Comparison of ENCODE assay signal across 8 cellular contexts in genomic region chr9:62837254-62837911, GRCh38.
DNase-seq lines count a peak whose midpoint lies in the region; ATAC-seq and TF ChIP-seq lines count a peak whose summit lies in the region.
"Not testable (repeated sequence)": the region's sequence is repeated elsewhere in the genome, so short reads cannot be mapped to it uniquely, and the experiment has no call there.

No MANE protein-coding gene starts in this region.

- peak overlapping the region; percentile 97 for H3K27ac ChIP-seq in SJCRH30
- not testable (repeated sequence) for H3K27ac ChIP-seq in neural cell (ENCODE audit: low read length)

- POLR2A ChIA-PET in activated naive CD8-positive, alpha-beta T cell treated with anti-CD3 and anti-CD28 coated beads, Interleukin-2, amount 10 ng/mL, durations not matched to agents 7 days and 5 days (lab: Charles Lee), result not testable (repeated sequence)

- ATAC-seq in GM21390 (IDR thresholded peaks at IDR 0.05; ENCODE audit: unreplicated experiment), result peak; percentile 14
- ATAC-seq in HG03108 (IDR thresholded peaks at IDR 0.05; ENCODE audit: unreplicated experiment), result peak; percentile 2
- not testable (repeated sequence) for ATAC-seq in activated naive CD8-positive, alpha-beta T cell treated with anti-CD3 and anti-CD28 coated beads, Interleukin-2, amount 10 ng/mL, durations not matched to agents 7 days and 5 days (ENCODE audit: low read depth); stimulated activated naive CD8-positive, alpha-beta T cell treated with anti-CD3 and anti-CD28 coated beads, Interleukin-15, amount 100 ng/mL, for 72 hours

- DNase-seq in Calu3 (peak; percentile 32), SJCRH30 (peak; percentile 78 to 92), globus pallidus (ENCODE audit: low spot score) (peak; percentile 45)
- peak; percentile 72 for DNase-seq in activated naive CD8-positive, alpha-beta T cell treated with anti-CD3 and anti-CD28 coated beads, Interleukin-2, amount 10 ng/mL, durations not matched to agents 7 days and 5 days
- DNase-seq in stimulated activated naive CD8-positive, alpha-beta T cell treated with anti-CD3 and anti-CD28 coated beads, Interleukin-15, amount 100 ng/mL, for 72 hours, result peak; percentile 43 to 63

- H3K9ac ChIP-seq in neural cell (ENCODE audit: low read length), result not testable (repeated sequence)

- not testable (repeated sequence) for H3F3A ChIP-seq in neural cell (ENCODE audit: insufficient read depth, low read length, poor library complexity, severe bottlenecking)

- TF ChIP-seq CTCF in Calu3 (IDR thresholded peaks at IDR 0.05; ENCODE audit: unreplicated experiment); neural cell (IDR thresholded peaks at IDR 0.05; ENCODE audit: poor library complexity, severe bottlenecking): not testable (repeated sequence)

- intact Hi-C loops in Calu3 (cut with micrococcal nuclease; ENCODE audit: unreplicated experiment), result not testable (repeated sequence)

- H3K36me3 ChIP-seq in SJCRH30; neural cell (ENCODE audit: insufficient read depth, low read length): not testable (repeated sequence)

- not testable (repeated sequence) for H3K27me3 Mint-ChIP-seq in Calu3 (ENCODE audit: unreplicated experiment)
- H3K27me3 Mint-ChIP-seq in activated naive CD8-positive, alpha-beta T cell treated with anti-CD3 and anti-CD28 coated beads, Interleukin-2, amount 10 ng/mL, durations not matched to agents 7 days and 5 days, result peaks cover 16% of the 10 kb centered on the region
- peaks cover 23% of the 10 kb centered on the region for H3K27me3 Mint-ChIP-seq in stimulated activated naive CD8-positive, alpha-beta T cell treated with anti-CD3 and anti-CD28 coated beads, Interleukin-15, amount 100 ng/mL, for 72 hours

- peak overlapping the region; percentile 80 for H3K4me3 Mint-ChIP-seq in Calu3 (ENCODE audit: low read depth, unreplicated experiment)
- H3K4me3 Mint-ChIP-seq in activated naive CD8-positive, alpha-beta T cell treated with anti-CD3 and anti-CD28 coated beads, Interleukin-2, amount 10 ng/mL, durations not matched to agents 7 days and 5 days, result peak overlapping the region; percentile 47
- H3K4me3 Mint-ChIP-seq in stimulated activated naive CD8-positive, alpha-beta T cell treated with anti-CD3 and anti-CD28 coated beads, Interleukin-15, amount 100 ng/mL, for 72 hours, result peak overlapping the region; percentile 29 to 57

- not testable (repeated sequence) for H3K27ac Mint-ChIP-seq in Calu3 (ENCODE audit: unreplicated experiment); activated naive CD8-positive, alpha-beta T cell treated with anti-CD3 and anti-CD28 coated beads, Interleukin-2, amount 10 ng/mL, durations not matched to agents 7 days and 5 days; stimulated activated naive CD8-positive, alpha-beta T cell treated with anti-CD3 and anti-CD28 coated beads, Interleukin-15, amount 100 ng/mL, for 72 hours

- TF ChIP-seq EP300 in neural cell (conservative IDR thresholded peaks at IDR 0.05; ENCODE audit: poor library complexity, severe bottlenecking), result not testable (repeated sequence)

- not testable (repeated sequence) for H3K9me2 ChIP-seq in neural cell (ENCODE audit: insufficient read depth, low read length)

- not testable (repeated sequence) for H3K4me1 Mint-ChIP-seq in Calu3 (ENCODE audit: low read depth, unreplicated experiment); activated naive CD8-positive, alpha-beta T cell treated with anti-CD3 and anti-CD28 coated beads, Interleukin-2, amount 10 ng/mL, durations not matched to agents 7 days and 5 days; stimulated activated naive CD8-positive, alpha-beta T cell treated with anti-CD3 and anti-CD28 coated beads, Interleukin-15, amount 100 ng/mL, for 72 hours

- H2AFZ ChIP-seq in neural cell (ENCODE audit: low read depth, low read length), result not testable (repeated sequence)

- H3K9me3 Mint-ChIP-seq in Calu3 (ENCODE audit: low read depth, unreplicated experiment); activated naive CD8-positive, alpha-beta T cell treated with anti-CD3 and anti-CD28 coated beads, Interleukin-2, amount 10 ng/mL, durations not matched to agents 7 days and 5 days; stimulated activated naive CD8-positive, alpha-beta T cell treated with anti-CD3 and anti-CD28 coated beads, Interleukin-15, amount 100 ng/mL, for 72 hours: not testable (repeated sequence)

- CTCF ChIA-PET in Calu3 (lab: Charles Lee), result not testable (repeated sequence)

- not testable (repeated sequence) for H3K36me3 Mint-ChIP-seq in Calu3 (ENCODE audit: insufficient read depth, unreplicated experiment); activated naive CD8-positive, alpha-beta T cell treated with anti-CD3 and anti-CD28 coated beads, Interleukin-2, amount 10 ng/mL, durations not matched to agents 7 days and 5 days

- not testable (repeated sequence) for TF ChIP-seq RAD21 in neural cell (conservative IDR thresholded peaks at IDR 0.05)

- H3K4me1 ChIP-seq in SJCRH30, result not testable (repeated sequence)

- not testable (repeated sequence) for H3K4me2 ChIP-seq in neural cell (ENCODE audit: low read length)

- H4K20me1 ChIP-seq in neural cell (ENCODE audit: insufficient read depth), result not testable (repeated sequence)

- BruUV-seq in Calu3 (replicated peaks; lab: Mats Ljungman, UMichigan), result not testable (repeated sequence)

- not testable (repeated sequence) for H3K27me3 ChIP-seq in SJCRH30
- H3K27me3 ChIP-seq in neural cell (ENCODE audit: insufficient read depth, low read depth, low read length), result peaks cover 22% of the 10 kb centered on the region

- H3K79me2 ChIP-seq in neural cell (replicated peaks; ENCODE audit: insufficient read depth, low read length), result not testable (repeated sequence)

- peak overlapping the region; percentile 96 for H3K4me3 ChIP-seq in SJCRH30
- H3K4me3 ChIP-seq in neural cell (ENCODE audit: low read length), result peak overlapping the region; percentile 65

- not testable (repeated sequence) for H3K9me3 ChIP-seq in SJCRH30 (replicated peaks); neural cell (ENCODE audit: low read length)

Comparison
In these comparisons a context has a peak if more than half of its experiments do, and no peak if none do; other contexts are left out.
1. DNase-seq: peak in every context shown above with its lines; median percentile 85 in SJCRH30; 72 in activated naive CD8-positive, alpha-beta T cell treated with anti-CD3 and anti-CD28 coated beads, Interleukin-2, amount 10 ng/mL, durations not matched to agents 7 days and 5 days; 53 in stimulated activated naive CD8-positive, alpha-beta T cell treated with anti-CD3 and anti-CD28 coated beads, Interleukin-15, amount 100 ng/mL, for 72 hours; 45 in globus pallidus; 32 in Calu3.